Comparison of ENCODE assay signal across 8 cellular contexts in the genomic region with DNA sequence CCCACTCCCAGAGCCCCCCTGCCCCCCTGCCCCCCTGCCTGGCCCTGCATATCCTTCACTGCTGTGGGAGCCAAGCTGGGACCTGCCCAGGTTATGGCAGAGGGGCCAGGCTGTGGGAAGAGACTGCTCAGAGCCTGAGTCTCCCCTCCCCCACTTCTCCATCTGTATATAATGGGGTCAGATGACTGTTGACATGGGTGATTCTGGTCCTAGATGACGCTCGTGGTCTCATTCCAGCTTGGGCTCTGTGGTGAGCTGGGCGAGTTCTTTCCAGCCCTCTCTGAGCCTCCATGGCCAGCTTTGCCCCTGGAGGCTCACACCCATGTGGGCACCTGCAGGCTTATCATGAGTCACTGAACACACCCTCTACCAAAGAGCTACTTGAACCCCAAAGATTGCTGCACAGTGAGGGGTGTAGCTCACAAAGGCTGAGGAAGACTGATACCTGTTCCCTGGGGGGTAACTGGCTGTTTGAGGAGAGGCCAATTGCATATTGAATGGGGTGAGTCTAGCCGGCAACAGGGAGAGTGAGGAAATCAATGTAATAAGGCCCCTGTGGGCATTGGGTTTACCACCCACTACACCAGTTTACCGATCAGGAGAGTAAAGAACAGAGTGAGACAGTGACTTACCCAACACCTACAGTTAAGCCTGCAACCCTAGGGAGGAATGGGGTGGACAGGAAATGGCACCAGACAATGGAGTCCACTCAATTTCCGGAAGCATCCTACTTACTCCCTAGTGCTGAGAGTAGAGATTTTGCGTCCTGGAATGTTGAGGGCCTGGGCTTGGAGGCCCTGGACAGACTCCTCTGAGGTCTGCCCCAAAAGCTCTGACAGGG. TPM values are rescaled to one million over a fixed set of nuclear protein-coding genes. Genes with fewer than 3 reads are reported as not detected.
DNase-seq lines count a peak whose midpoint lies in the region; ATAC-seq and TF ChIP-seq lines count a peak whose summit lies in the region.

No MANE protein-coding gene starts in this region.

- H3K36me3 ChIP-seq in BJ (ENCODE audit: control insufficient read depth, insufficient read depth, low read length), result no peaks in the 10 kb centered on the region
- no peaks in the 10 kb centered on the region for H3K36me3 ChIP-seq in HUES64 (ENCODE audit: insufficient read depth, low read length)
- no peaks in the 10 kb centered on the region for H3K36me3 ChIP-seq in prostate gland

- no peaks in the 10 kb centered on the region for H3K27me3 ChIP-seq in BJ (ENCODE audit: control insufficient read depth, insufficient read depth, low read length)
- H3K27me3 ChIP-seq in HUES64 (ENCODE audit: insufficient read depth, low read length), result no peaks in the 10 kb centered on the region
- no peaks in the 10 kb centered on the region for H3K27me3 ChIP-seq in prostate gland (replicated peaks; ENCODE audit: insufficient read depth)

- no peak for TF ChIP-seq POLR2A in prostate gland (IDR thresholded peaks at IDR 0.05)

- peak overlapping the region; percentile 85 for H3K27ac Mint-ChIP-seq in activated T-helper 1 cell treated with anti-CD3 and anti-CD28 coated beads, Interleukin-12 subunit alpha, Interleukin-12 subunit beta, Interleukin-2, Interleukin-4 antibody, amounts not matched to agents 30 ng/mL and 10 ng/mL and 1 ng/mL, durations not matched to agents 14 hours and 24 hours and 36 hours

- CTCF ChIA-PET in BJ (lab: Yijun Ruan, JAX), result interaction anchor here (0.6 to 2.9 kb wide), 7 partner anchors 11 to 324 kb away, joined by 3 to 12 read pairs (median 4); no protein-coding TSS in a partner anchor

- no peaks in the 10 kb centered on the region for H3K9me3 ChIP-seq in HUES64 (ENCODE audit: insufficient read depth, low read depth, low read length)
- no peaks in the 10 kb centered on the region for H3K9me3 ChIP-seq in prostate gland

- no peak overlapping the region for H3K9ac ChIP-seq in HUES64 (ENCODE audit: low read depth, low read length)

- H3K4me3 ChIP-seq in BJ (ENCODE audit: low read depth, low read length), result peak overlapping the region; percentile 45; the same call in 1 of the 2 replicates
- H3K4me3 ChIP-seq in HUES64 (ENCODE audit: low read length), result no peak overlapping the region
- peak overlapping the region; percentile 31 to 33 for H3K4me3 ChIP-seq in prostate gland

- H3K4me1 ChIP-seq in HUES64 (ENCODE audit: insufficient read depth, low read length) (peaks cover 36% of the 10 kb centered on the region), prostate gland (replicated peaks) (peaks cover 45% of the 10 kb centered on the region)

- peaks cover 40% of the 10 kb centered on the region for H3K4me1 Mint-ChIP-seq in activated T-helper 1 cell treated with anti-CD3 and anti-CD28 coated beads, Interleukin-12 subunit alpha, Interleukin-12 subunit beta, Interleukin-2, Interleukin-4 antibody, amounts not matched to agents 30 ng/mL and 10 ng/mL and 1 ng/mL, durations not matched to agents 14 hours and 24 hours and 36 hours (ENCODE audit: low read depth)

- no peaks in the 10 kb centered on the region for H3K9me3 Mint-ChIP-seq in activated T-helper 1 cell treated with anti-CD3 and anti-CD28 coated beads, Interleukin-12 subunit alpha, Interleukin-12 subunit beta, Interleukin-2, Interleukin-4 antibody, amounts not matched to agents 30 ng/mL and 10 ng/mL and 1 ng/mL, durations not matched to agents 14 hours and 24 hours and 36 hours

- H3K27ac ChIP-seq in HUES64 (ENCODE audit: low read depth, low read length) (peak overlapping the region; percentile 93), prostate gland (peak overlapping the region; percentile 100)

- no peak for DNase-seq in BJ (ENCODE audit: low read depth)
- DNase-seq in activated T-helper 1 cell treated with anti-CD3 and anti-CD28 coated beads, Interleukin-12 subunit alpha, Interleukin-12 subunit beta, Interleukin-2, Interleukin-4 antibody, amounts not matched to agents 30 ng/mL and 10 ng/mL and 1 ng/mL, durations not matched to agents 14 hours and 24 hours and 36 hours (ENCODE audit: low spot score), result no peak
- DNase-seq in head of caudate nucleus, result peak in 30 of 42 donors; percentile 27 to 88 (median 66)
- DNase-seq in prostate gland (ENCODE audit: low spot score), result no peak
- DNase-seq in RPMI8226, result no peak

- no peak for TF ChIP-seq CTCF in BJ (IDR thresholded peaks at IDR 0.05; ENCODE audit: insufficient read depth, low read depth, low read length)
- no peak for TF ChIP-seq CTCF in prostate gland (IDR thresholded peaks at IDR 0.05)

- POLR2A ChIA-PET in BJ (lab: Charles Lee), result interaction anchor here (0.5 kb wide), 1 partner anchor 80 kb away, joined by 13 read pairs; no protein-coding TSS in a partner anchor

- intact Hi-C loops in activated T-helper 1 cell treated with anti-CD3 and anti-CD28 coated beads, Interleukin-12 subunit alpha, Interleukin-12 subunit beta, Interleukin-2, Interleukin-4 antibody, amounts not matched to agents 30 ng/mL and 10 ng/mL and 1 ng/mL, durations not matched to agents 14 hours and 24 hours and 36 hours (cut with micrococcal nuclease), result loop anchor here (1.0 to 5.0 kb wide), 2 partner anchors 8 to 534 kb away; no protein-coding TSS in a partner anchor
- intact Hi-C loops in head of caudate nucleus (cut with DNase I), result loop anchor here (2.0 kb wide), 1 partner anchor 18 kb away; no protein-coding TSS in a partner anchor
- intact Hi-C loops in prostate gland (cut with DNase I), result no loop called here

- peaks cover under 1% of the 10 kb centered on the region for H3K36me3 Mint-ChIP-seq in activated T-helper 1 cell treated with anti-CD3 and anti-CD28 coated beads, Interleukin-12 subunit alpha, Interleukin-12 subunit beta, Interleukin-2, Interleukin-4 antibody, amounts not matched to agents 30 ng/mL and 10 ng/mL and 1 ng/mL, durations not matched to agents 14 hours and 24 hours and 36 hours (ENCODE audit: low read depth)

- H3K27me3 Mint-ChIP-seq in activated T-helper 1 cell treated with anti-CD3 and anti-CD28 coated beads, Interleukin-12 subunit alpha, Interleukin-12 subunit beta, Interleukin-2, Interleukin-4 antibody, amounts not matched to agents 30 ng/mL and 10 ng/mL and 1 ng/mL, durations not matched to agents 14 hours and 24 hours and 36 hours (ENCODE audit: insufficient read depth), result no peaks in the 10 kb centered on the region

- ATAC-seq in GM21528 (IDR thresholded peaks at IDR 0.05; ENCODE audit: low FRiP score, unreplicated experiment) (no peak), HG02642 (IDR thresholded peaks at IDR 0.05; ENCODE audit: poor library complexity, unreplicated experiment) (no peak)

- H3K4me3 Mint-ChIP-seq in activated T-helper 1 cell treated with anti-CD3 and anti-CD28 coated beads, Interleukin-12 subunit alpha, Interleukin-12 subunit beta, Interleukin-2, Interleukin-4 antibody, amounts not matched to agents 30 ng/mL and 10 ng/mL and 1 ng/mL, durations not matched to agents 14 hours and 24 hours and 36 hours, result peak overlapping the region; percentile 80

- WGBS in HUES64, result 56% methylated on average over 6 of the region's 7 CpGs
- 41% methylated on average over 7 of the region's 7 CpGs for WGBS in prostate gland

RNA-seq across cellular contexts. Expression of a gene that starts 4.2 kb away (rescaled TPM):
- 14.2 and 27.7 TPM in 2 replicates for polyA plus RNA-seq in BJ (2011; rRNA removed)
- polyA minus RNA-seq in BJ (2011; rRNA and poly(A)+ RNA removed), result 21.8 and 36.8 TPM in 2 replicates
- 71.0 TPM for polyA plus RNA-seq in HUES64 (2013, experiment 1 of 2)
- 60.6 TPM for polyA plus RNA-seq in HUES64 (2013, experiment 2 of 2)
- 167 and 172 TPM in 2 replicates for total RNA-seq in activated T-helper 1 cell treated with anti-CD3 and anti-CD28 coated beads, Interleukin-12 subunit alpha, Interleukin-12 subunit beta, Interleukin-2, Interleukin-4 antibody, amounts not matched to agents 30 ng/mL and 10 ng/mL and 1 ng/mL, durations not matched to agents 14 hours and 24 hours and 36 hours
- total RNA-seq in prostate gland, result 100 to 1,000 TPM; 134 to 299 TPM

Comparison
In these comparisons a context has a peak if more than half of its experiments do, and no peak if none do; other contexts are left out.
1. DNase-seq: peak in head of caudate nucleus (30 of 42); none in BJ (single experiment), activated T-helper 1 cell treated with anti-CD3 and anti-CD28 coated beads, Interleukin-12 subunit alpha, Interleukin-12 subunit beta, Interleukin-2, Interleukin-4 antibody, amounts not matched to agents 30 ng/mL and 10 ng/mL and 1 ng/mL, durations not matched to agents 14 hours and 24 hours and 36 hours (single experiment), prostate gland (single experiment) and RPMI8226 (single experiment).